18 cellular contexts compared by ENCODE assay signal in genomic region chr11:126459691-126460404, GRCh38.
DNase-seq lines count a peak whose midpoint lies in the region; ATAC-seq and TF ChIP-seq lines count a peak whose summit lies in the region.
"Had no signal": no experiment of that assay in that cellular context is flagged by ENCODE, and none has a peak within 500 bp of the region (broad histone marks: within the 10 kb centered on the region; RNA-seq: fewer than 3 reads in every experiment).

No MANE protein-coding gene starts in this region.

- POLR2A ChIA-PET in BJ (lab: Charles Lee): no interaction called here
- POLR2A ChIA-PET in CD8-positive, alpha-beta memory T cell (lab: Charles Lee): no interaction called here

- H3K36me3 ChIP-seq in BJ (ENCODE audit: control insufficient read depth, insufficient read depth, low read length): no peaks in the 10 kb centered on the region; the same call in none of the 2 replicates
- no peaks in the 10 kb centered on the region for H3K36me3 ChIP-seq in adipocyte (ENCODE audit: control insufficient read depth, insufficient read depth, low read length, severe bottlenecking)
- H3K36me3 ChIP-seq in gastroesophageal sphincter: no peaks in the 10 kb centered on the region
- H3K36me3 ChIP-seq in CD8-positive, alpha-beta memory T cell (ENCODE audit: insufficient read depth, low read length): no peaks in the 10 kb centered on the region
- H3K36me3 ChIP-seq: brain microvascular endothelial cell had no signal

- peak; percentile 63 for DNase-seq in BJ (ENCODE audit: low read depth)
- peak; percentile 50 for DNase-seq in adipocyte (ENCODE audit: low read depth)
- peak; percentile 91 for DNase-seq in pons (ENCODE audit: low spot score)
- DNase-seq in CD8-positive, alpha-beta memory T cell: no peak
- DNase-seq in activated gamma-delta T cell (lab: John Stamatoyannopoulos, UW): no peak
- DNase-seq in hepatic stellate cell (ENCODE audit: low spot score): no peak
- DNase-seq in foreskin melanocyte: no peak
- DNase-seq: activated CD4-positive, alpha-beta T cell treated with anti-CD3 and anti-CD28 coated beads for 36 hours; activated T-cell treated with anti-CD3 and anti-CD28 coated beads, Interleukin-2, amount 50 U/mL, for 48 hours; brain microvascular endothelial cell; endodermal cell; GDM1; Karpas-422; NCI-H526 treated with DMSO at 0.1 percent for 48 hours had no signal

- TF ChIP-seq CTCF in BJ (IDR thresholded peaks at IDR 0.05; ENCODE audit: insufficient read depth, low read depth, low read length) (no peak), gastroesophageal sphincter (IDR thresholded peaks at IDR 0.05) (no peak)

- peaks cover 6% of the 10 kb centered on the region for H3K4me1 ChIP-seq in adipocyte (ENCODE audit: control insufficient read depth, insufficient read depth, low read length)
- no peaks in the 10 kb centered on the region for H3K4me1 ChIP-seq in gastroesophageal sphincter
- H3K4me1 ChIP-seq in CD8-positive, alpha-beta memory T cell (ENCODE audit: insufficient read depth, low read length): no peaks in the 10 kb centered on the region

- no peak overlapping the region for H3K27ac ChIP-seq in gastroesophageal sphincter
- no peak overlapping the region for H3K27ac ChIP-seq in CD8-positive, alpha-beta memory T cell (ENCODE audit: low read depth, low read length)
- H3K27ac ChIP-seq: brain microvascular endothelial cell, RWPE1 had no signal

- no peak overlapping the region for H3K27ac Mint-ChIP-seq in CD8-positive, alpha-beta memory T cell
- H3K27ac Mint-ChIP-seq: activated CD4-positive, alpha-beta T cell treated with anti-CD3 and anti-CD28 coated beads for 36 hours; endodermal cell; memory B cell; progenitor cell of endocrine pancreas had no signal

- no peak overlapping the region for H3K4me3 Mint-ChIP-seq in CD8-positive, alpha-beta memory T cell
- H3K4me3 Mint-ChIP-seq: activated CD4-positive, alpha-beta T cell treated with anti-CD3 and anti-CD28 coated beads for 36 hours; endodermal cell; memory B cell had no signal

- peaks cover 2 to 6% (median 2%) of the 10 kb centered on the region in 3 donors for H3K4me1 Mint-ChIP-seq in CD8-positive, alpha-beta memory T cell

- peaks cover 4% of the 10 kb centered on the region for H3K9me3 ChIP-seq in adipocyte (ENCODE audit: control insufficient read depth, low read length)
- peaks cover 0 to 6% (median 0%) of the 10 kb centered on the region in 3 donors for H3K9me3 ChIP-seq in gastroesophageal sphincter
- no peaks in the 10 kb centered on the region for H3K9me3 ChIP-seq in CD8-positive, alpha-beta memory T cell (ENCODE audit: low read length)

- CTCF ChIA-PET in BJ (lab: Yijun Ruan, JAX): interaction anchor here (1.4 to 1.8 kb wide), 2 partner anchors 19 to 21 kb away, joined by 6 to 10 read pairs; no protein-coding TSS in a partner anchor
- CTCF ChIA-PET in CD8-positive, alpha-beta memory T cell (lab: Charles Lee): interaction anchor here (2.0 kb wide), 1 partner anchor 21 kb away, joined by 8 read pairs; no protein-coding TSS in a partner anchor

- WGBS in gastroesophageal sphincter (ENCODE audit: low coverage in 1 of 2), 2 donors: 50 to 62% methylated on average over 2 to 12 of the region's 13 CpGs

- peak; percentile 44 for ATAC-seq in gastroesophageal sphincter
- ATAC-seq: activated CD4-positive, alpha-beta T cell treated with anti-CD3 and anti-CD28 coated beads for 36 hours had no signal

- no peak overlapping the region for H3K9ac ChIP-seq in adipocyte (ENCODE audit: low read length)

- H3K9me3 Mint-ChIP-seq in CD8-positive, alpha-beta memory T cell: no peaks in the 10 kb centered on the region
- H3K9me3 Mint-ChIP-seq: endodermal cell had no signal

- TF ChIP-seq POLR2A in gastroesophageal sphincter (IDR thresholded peaks at IDR 0.05): no peak

- H3K27me3 Mint-ChIP-seq in CD8-positive, alpha-beta memory T cell: peaks cover 7 to 13% of the 10 kb centered on the region in 2 donors

- H3K27me3 ChIP-seq in BJ (ENCODE audit: control insufficient read depth, insufficient read depth, low read length) (no peaks in the 10 kb centered on the region), adipocyte (replicated peaks; ENCODE audit: control insufficient read depth, insufficient read depth, low read length) (peaks cover 15% of the 10 kb centered on the region), gastroesophageal sphincter (peaks cover 65% of the 10 kb centered on the region)
- no peaks in the 10 kb centered on the region for H3K27me3 ChIP-seq in CD8-positive, alpha-beta memory T cell (ENCODE audit: insufficient read depth, low read length, poor library complexity, severe bottlenecking)
- H3K27me3 ChIP-seq: brain microvascular endothelial cell had no signal

- no peak for TF ChIP-seq EP300 in gastroesophageal sphincter (IDR thresholded peaks at IDR 0.05)

- no peaks in the 10 kb centered on the region for H3K36me3 Mint-ChIP-seq in CD8-positive, alpha-beta memory T cell
- H3K36me3 Mint-ChIP-seq: memory B cell had no signal

- H3K4me3 ChIP-seq in BJ (ENCODE audit: low read depth, low read length) (no peak overlapping the region), adipocyte (ENCODE audit: low read length) (no peak overlapping the region), gastroesophageal sphincter (no peak overlapping the region)
- H3K4me3 ChIP-seq in CD8-positive, alpha-beta memory T cell (ENCODE audit: low read length): no peak overlapping the region

Comparison
In these comparisons a context has a peak if more than half of its experiments do, and no peak if none do; other contexts are left out.
1. DNase-seq: peak in BJ (single experiment), adipocyte (single experiment) and pons (single experiment); none in CD8-positive, alpha-beta memory T cell (0 of 5), activated gamma-delta T cell (single experiment), hepatic stellate cell (single experiment) and foreskin melanocyte (single experiment).